Comparison of ENCODE assay signal across 27 cellular contexts in genomic region chrX:46036508-46036907, GRCh38.
"Had no signal": no experiment of that assay in that cellular context is flagged by ENCODE, and none has a peak within 500 bp of the region (broad histone marks: within the 10 kb centered on the region; RNA-seq: fewer than 3 reads in every experiment).

No MANE protein-coding gene starts in this region.

- DNase-seq: activated CD4-positive, alpha-beta T cell treated with anti-CD3 and anti-CD28 coated beads for 4 hours; activated CD4-positive, alpha-beta T cell treated with anti-CD3 and anti-CD28 coated beads, Interleukin-2, amount 50 U/mL, for 4 hours; activated CD4-positive, CD25-positive, alpha-beta regulatory T cell; activated CD8-positive, alpha-beta memory T cell treated with anti-CD3 and anti-CD28 coated beads for 24 hours; activated gamma-delta T cell; activated naive CD4-positive, alpha-beta T cell treated with anti-CD3 and anti-CD28 coated beads, Interleukin-2, amount 10 ng/mL, durations not matched to agents 7 days and 5 days; activated naive CD8-positive, alpha-beta T cell treated with anti-CD3 and anti-CD28 coated beads, Interleukin-2, amount 10 ng/mL, durations not matched to agents 7 days and 5 days; effector CD8-positive, alpha-beta T cell; foreskin keratinocyte; heart left ventricle; hypothalamus; immature natural killer cell; kidney; left colon; naive B cell; nephron progenitor cell; spleen; stimulated activated CD4-positive, alpha-beta T cell treated with anti-CD3 and anti-CD28 coated beads, Interleukin-2, amount 100 ng/mL, for 48 hours; stimulated activated naive CD4-positive, alpha-beta T cell treated with Interleukin-2 at 50 U/mL for 16 hours; trophoblast cell had no signal

- H3K4me3 ChIP-seq: heart left ventricle, right atrium auricular region, spleen had no signal

- H3K27ac ChIP-seq: epithelial cell of prostate, foreskin keratinocyte, heart left ventricle, right atrium auricular region, spleen had no signal

- H3K4me1 Mint-ChIP-seq: activated naive CD4-positive, alpha-beta T cell treated with anti-CD3 and anti-CD28 coated beads, Interleukin-2, amount 10 ng/mL, durations not matched to agents 7 days and 5 days; activated naive CD8-positive, alpha-beta T cell treated with anti-CD3 and anti-CD28 coated beads, Interleukin-2, amount 10 ng/mL, durations not matched to agents 7 days and 5 days; immature natural killer cell; mesothelial cell of epicardium; naive B cell had no signal

- FAIRE-seq: bronchial epithelial cell, colon, endometrium, kidney, urothelium cell line had no signal

- H3K27ac Mint-ChIP-seq: activated naive CD4-positive, alpha-beta T cell treated with anti-CD3 and anti-CD28 coated beads, Interleukin-2, amount 10 ng/mL, durations not matched to agents 7 days and 5 days; activated naive CD8-positive, alpha-beta T cell treated with anti-CD3 and anti-CD28 coated beads, Interleukin-2, amount 10 ng/mL, durations not matched to agents 7 days and 5 days; immature natural killer cell; mesothelial cell of epicardium; nephron progenitor cell had no signal

- H3K4me1 ChIP-seq: foreskin keratinocyte, heart left ventricle, right atrium auricular region, spleen had no signal

- ATAC-seq: foreskin keratinocyte, heart left ventricle, left colon had no signal

- H3K4me3 Mint-ChIP-seq: activated naive CD4-positive, alpha-beta T cell treated with anti-CD3 and anti-CD28 coated beads, Interleukin-2, amount 10 ng/mL, durations not matched to agents 7 days and 5 days; activated naive CD8-positive, alpha-beta T cell treated with anti-CD3 and anti-CD28 coated beads, Interleukin-2, amount 10 ng/mL, durations not matched to agents 7 days and 5 days; immature natural killer cell; mesothelial cell of epicardium; naive B cell; nephron progenitor cell had no signal

- H3K36me3 ChIP-seq: heart left ventricle, right atrium auricular region, spleen had no signal

- H3K27me3 Mint-ChIP-seq: activated naive CD4-positive, alpha-beta T cell treated with anti-CD3 and anti-CD28 coated beads, Interleukin-2, amount 10 ng/mL, durations not matched to agents 7 days and 5 days; activated naive CD8-positive, alpha-beta T cell treated with anti-CD3 and anti-CD28 coated beads, Interleukin-2, amount 10 ng/mL, durations not matched to agents 7 days and 5 days; naive B cell had no signal

- H3K27me3 ChIP-seq: foreskin keratinocyte, right atrium auricular region, spleen had no signal

- H3K36me3 Mint-ChIP-seq: activated naive CD4-positive, alpha-beta T cell treated with anti-CD3 and anti-CD28 coated beads, Interleukin-2, amount 10 ng/mL, durations not matched to agents 7 days and 5 days; mesothelial cell of epicardium had no signal
